In the genomic region with DNA sequence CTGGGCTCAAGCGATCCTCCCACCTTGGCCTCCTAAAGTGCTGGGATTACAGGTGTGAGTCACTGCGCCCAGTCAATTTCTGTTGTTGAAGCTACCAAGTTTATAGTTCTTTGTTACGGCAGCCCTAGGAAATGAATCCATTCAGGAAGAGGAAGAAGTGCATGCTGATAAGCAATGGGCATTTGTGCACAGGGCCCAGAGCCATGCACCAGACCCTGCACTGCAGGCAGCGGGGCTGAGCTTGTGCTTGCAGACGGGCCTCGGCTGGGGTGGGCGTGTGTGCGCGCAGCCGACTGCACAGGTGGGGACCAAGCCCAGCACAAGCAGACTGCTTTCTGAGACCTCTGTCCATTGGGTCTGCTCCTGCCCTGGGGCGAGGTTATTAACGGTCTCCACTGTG, we compare ENCODE assay signal across 1 cellular context.
TF ChIP-seq lines count a peak whose summit lies in the region.

No MANE protein-coding gene starts in this region.

TF ChIP-seq in HCT116, 20 proteins besides CTCF, POLR2A, EP300 and RAD21 (continued from another document):
- TF ChIP-seq ELF1 (IDR thresholded peaks at IDR 0.05; ENCODE audit: borderline replicate concordance, low read depth) = no peak
- TF ChIP-seq SIN3A (IDR thresholded peaks at IDR 0.05; ENCODE audit: low read depth) = no peak
- no peak for TF ChIP-seq EZH2phosphoT487 (IDR thresholded peaks at IDR 0.05; ENCODE audit: borderline replicate concordance)
